In the genomic region with DNA sequence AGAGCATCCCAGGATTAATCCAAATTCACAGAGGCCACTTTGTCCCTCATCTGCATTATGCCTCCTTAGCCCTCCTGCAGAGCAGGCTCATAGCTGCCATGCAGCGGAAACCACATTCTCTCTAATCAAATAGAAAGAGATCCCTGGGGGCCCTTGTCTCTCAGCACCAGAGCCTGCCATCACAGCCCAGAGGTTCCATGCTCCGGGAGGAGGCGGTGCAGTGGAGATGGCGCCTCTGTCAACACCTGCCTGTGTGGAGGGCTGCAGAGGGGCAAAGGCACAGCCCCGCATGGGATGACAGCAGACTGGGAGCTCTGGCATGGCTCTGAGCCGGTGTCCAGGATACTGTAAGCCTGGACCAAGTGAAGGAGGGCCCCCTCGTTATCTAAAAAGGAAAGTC, we compare ENCODE assay signal across 1 cellular context.
TF ChIP-seq lines count a peak whose summit lies in the region.

No MANE protein-coding gene starts in this region.

TF ChIP-seq in GM23338, 12 proteins besides CTCF, POLR2A, EP300 and RAD21 (continued from another document):
- TF ChIP-seq, protein P1, sequence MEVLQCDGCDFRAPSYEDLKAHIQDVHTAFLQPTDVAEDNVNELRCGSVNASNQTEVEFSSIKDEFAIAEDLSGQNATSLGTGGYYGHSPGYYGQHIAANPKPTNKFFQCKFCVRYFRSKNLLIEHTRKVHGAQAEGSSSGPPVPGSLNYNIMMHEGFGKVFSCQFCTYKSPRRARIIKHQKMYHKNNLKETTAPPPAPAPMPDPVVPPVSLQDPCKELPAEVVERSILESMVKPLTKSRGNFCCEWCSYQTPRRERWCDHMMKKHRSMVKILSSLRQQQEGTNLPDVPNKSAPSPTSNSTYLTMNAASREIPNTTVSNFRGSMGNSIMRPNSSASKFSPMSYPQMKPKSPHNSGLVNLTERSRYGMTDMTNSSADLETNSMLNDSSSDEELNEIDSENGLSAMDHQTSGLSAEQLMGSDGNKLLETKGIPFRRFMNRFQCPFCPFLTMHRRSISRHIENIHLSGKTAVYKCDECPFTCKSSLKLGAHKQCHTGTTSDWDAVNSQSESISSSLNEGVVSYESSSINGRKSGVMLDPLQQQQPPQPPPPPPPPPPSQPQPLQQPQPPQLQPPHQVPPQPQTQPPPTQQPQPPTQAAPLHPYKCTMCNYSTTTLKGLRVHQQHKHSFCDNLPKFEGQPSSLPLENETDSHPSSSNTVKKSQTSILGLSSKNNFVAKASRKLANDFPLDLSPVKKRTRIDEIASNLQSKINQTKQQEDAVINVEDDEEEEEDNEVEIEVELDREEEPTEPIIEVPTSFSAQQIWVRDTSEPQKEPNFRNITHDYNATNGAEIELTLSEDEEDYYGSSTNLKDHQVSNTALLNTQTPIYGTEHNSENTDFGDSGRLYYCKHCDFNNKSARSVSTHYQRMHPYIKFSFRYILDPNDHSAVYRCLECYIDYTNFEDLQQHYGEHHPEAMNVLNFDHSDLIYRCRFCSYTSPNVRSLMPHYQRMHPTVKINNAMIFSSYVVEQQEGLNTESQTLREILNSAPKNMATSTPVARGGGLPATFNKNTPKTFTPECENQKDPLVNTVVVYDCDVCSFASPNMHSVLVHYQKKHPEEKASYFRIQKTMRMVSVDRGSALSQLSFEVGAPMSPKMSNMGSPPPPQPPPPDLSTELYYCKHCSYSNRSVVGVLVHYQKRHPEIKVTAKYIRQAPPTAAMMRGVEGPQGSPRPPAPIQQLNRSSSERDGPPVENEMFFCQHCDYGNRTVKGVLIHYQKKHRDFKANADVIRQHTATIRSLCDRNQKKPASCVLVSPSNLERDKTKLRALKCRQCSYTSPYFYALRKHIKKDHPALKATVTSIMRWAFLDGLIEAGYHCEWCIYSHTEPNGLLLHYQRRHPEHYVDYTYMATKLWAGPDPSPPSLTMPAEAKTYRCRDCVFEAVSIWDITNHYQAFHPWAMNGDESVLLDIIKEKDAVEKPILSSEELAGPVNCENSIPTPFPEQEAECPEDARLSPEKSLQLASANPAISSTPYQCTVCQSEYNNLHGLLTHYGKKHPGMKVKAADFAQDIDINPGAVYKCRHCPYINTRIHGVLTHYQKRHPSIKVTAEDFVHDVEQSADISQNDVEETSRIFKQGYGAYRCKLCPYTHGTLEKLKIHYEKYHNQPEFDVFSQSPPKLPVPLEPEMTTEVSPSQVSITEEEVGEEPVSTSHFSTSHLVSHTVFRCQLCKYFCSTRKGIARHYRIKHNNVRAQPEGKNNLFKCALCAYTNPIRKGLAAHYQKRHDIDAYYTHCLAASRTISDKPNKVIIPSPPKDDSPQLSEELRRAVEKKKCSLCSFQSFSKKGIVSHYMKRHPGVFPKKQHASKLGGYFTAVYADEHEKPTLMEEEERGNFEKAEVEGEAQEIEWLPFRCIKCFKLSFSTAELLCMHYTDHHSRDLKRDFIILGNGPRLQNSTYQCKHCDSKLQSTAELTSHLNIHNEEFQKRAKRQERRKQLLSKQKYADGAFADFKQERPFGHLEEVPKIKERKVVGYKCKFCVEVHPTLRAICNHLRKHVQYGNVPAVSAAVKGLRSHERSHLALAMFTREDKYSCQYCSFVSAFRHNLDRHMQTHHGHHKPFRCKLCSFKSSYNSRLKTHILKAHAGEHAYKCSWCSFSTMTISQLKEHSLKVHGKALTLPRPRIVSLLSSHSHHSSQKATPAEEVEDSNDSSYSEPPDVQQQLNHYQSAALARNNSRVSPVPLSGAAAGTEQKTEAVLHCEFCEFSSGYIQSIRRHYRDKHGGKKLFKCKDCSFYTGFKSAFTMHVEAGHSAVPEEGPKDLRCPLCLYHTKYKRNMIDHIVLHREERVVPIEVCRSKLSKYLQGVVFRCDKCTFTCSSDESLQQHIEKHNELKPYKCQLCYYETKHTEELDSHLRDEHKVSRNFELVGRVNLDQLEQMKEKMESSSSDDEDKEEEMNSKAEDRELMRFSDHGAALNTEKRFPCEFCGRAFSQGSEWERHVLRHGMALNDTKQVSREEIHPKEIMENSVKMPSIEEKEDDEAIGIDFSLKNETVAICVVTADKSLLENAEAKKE (CRISPR knock-in tag; IDR thresholded peaks at IDR 0.05), result no peak
